ENCODE assay signal across 27 cellular contexts in the genomic region with DNA sequence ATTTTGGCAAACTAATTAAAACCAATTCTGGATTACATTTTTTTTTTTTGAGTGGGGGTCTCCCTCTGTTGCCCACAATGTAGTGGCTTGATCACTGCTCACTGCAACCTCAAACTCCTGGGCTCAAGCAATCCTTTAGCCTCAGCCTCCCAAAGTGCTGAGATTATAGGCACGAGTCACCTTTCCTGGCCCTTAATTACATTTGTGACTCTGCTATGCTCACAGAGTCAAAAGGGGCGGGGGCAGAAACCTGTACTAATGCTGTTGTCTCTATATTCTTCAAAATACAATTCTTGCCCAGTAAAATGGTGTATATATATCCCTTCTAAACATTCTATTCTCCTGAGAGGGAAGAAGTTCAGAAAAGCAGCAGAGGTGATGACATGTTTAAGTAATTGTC. TPM values are rescaled to one million over a fixed set of nuclear protein-coding genes. Genes with fewer than 3 reads are reported as not detected.
DNase-seq lines count a peak whose midpoint lies in the region; ATAC-seq and TF ChIP-seq lines count a peak whose summit lies in the region.
"Had no signal": no experiment of that assay in that cellular context is flagged by ENCODE, and none has a peak within 500 bp of the region (broad histone marks: within the 10 kb centered on the region; RNA-seq: fewer than 3 reads in every experiment).

No MANE protein-coding gene starts in this region.

- TF ChIP-seq CTCF in H9 (conservative IDR thresholded peaks at IDR 0.05) (no peak), Panc1 (IDR thresholded peaks at IDR 0.05) (no peak)

- no peaks in the 10 kb centered on the region for H3K27me3 Mint-ChIP-seq in H9 (ENCODE audit: low read depth)
- H3K27me3 Mint-ChIP-seq in activated T-cell treated with anti-CD3 and anti-CD28 coated beads, Interleukin-2, amount 50 U/mL, for 72 hours (ENCODE audit: low read depth), result no peaks in the 10 kb centered on the region
- H3K27me3 Mint-ChIP-seq: brain, type B pancreatic cell had no signal

- no TSS peak for BruUV-seq in Panc1 (replicated peaks; lab: Mats Ljungman, UMichigan)

- H3K27ac ChIP-seq in H9 (ENCODE audit: insufficient read length, low read depth, low read length) (no peak overlapping the region), Panc1 (ENCODE audit: low read length) (no peak overlapping the region)
- H3K27ac ChIP-seq: esophagus muscularis mucosa, neural progenitor cell had no signal

- H3K23me2 ChIP-seq in H9 (ENCODE audit: insufficient read length, low read depth, low read length, poor library complexity, severe bottlenecking), result no peaks in the 10 kb centered on the region

- WGBS in H9 (ENCODE audit: extremely low coverage, insufficient read length, low lambda C conversion rate), result no CpG with 5 or more reads among the region's 2 CpGs

- H3K4me1 Mint-ChIP-seq in H9, result peaks cover 28 to 31% of the 10 kb centered on the region in 2 experiments
- H3K4me1 Mint-ChIP-seq in activated T-cell treated with anti-CD3 and anti-CD28 coated beads, Interleukin-2, amount 50 U/mL, for 72 hours (ENCODE audit: low read depth), result peaks cover 20% of the 10 kb centered on the region
- H3K4me1 Mint-ChIP-seq: neural progenitor cell had no signal

- POLR2A ChIA-PET in Panc1 (lab: Charles Lee), result no interaction called here

- H3K79me2 ChIP-seq in H9 (ENCODE audit: insufficient read depth, low read length), result peaks cover 3% of the 10 kb centered on the region; the same call in 1 of the 2 replicates

- intact Hi-C loops in Panc1 (cut with micrococcal nuclease; ENCODE audit: unreplicated experiment), result no loop called here

- no peak overlapping the region for H3T11ph ChIP-seq in H9 (ENCODE audit: low read length)

- CTCF ChIA-PET in Panc1 (lab: Charles Lee), result no interaction called here

- H3K4me2 ChIP-seq in H9 (ENCODE audit: insufficient read depth, insufficient read length, low read length), result no peak overlapping the region
- H3K4me2 ChIP-seq: neural progenitor cell had no signal

- H2BK120ac ChIP-seq in H9 (ENCODE audit: low read depth, low read length, poor library complexity, severe bottlenecking), result no peak overlapping the region

- H3K4me3 ChIP-seq in Panc1 (ENCODE audit: low read depth in 2 of 2, low read length in 2 of 2), result no peak overlapping the region
- H3K4me3 ChIP-seq: esophagus muscularis mucosa, K562, neural progenitor cell had no signal

- no peak overlapping the region for H4K8ac ChIP-seq in H9 (replicated peaks; ENCODE audit: insufficient read length, low read depth, low read length)

- H3K56ac ChIP-seq in H9 (ENCODE audit: insufficient read length, low read depth, low read length), result no peak overlapping the region

- H3K27ac Mint-ChIP-seq in H9, result peak overlapping the region in 2 of 3 experiments; percentile 36 to 70; a peak in 1 of 7 replicates
- no peak overlapping the region for H3K27ac Mint-ChIP-seq in activated T-cell treated with anti-CD3 and anti-CD28 coated beads, Interleukin-2, amount 50 U/mL, for 72 hours
- H3K27ac Mint-ChIP-seq: brain; CD8-positive, alpha-beta T cell; neural progenitor cell; type B pancreatic cell; WTC11 had no signal

- no peak overlapping the region for H2AFZ ChIP-seq in H9 (ENCODE audit: low read length)
- H2AFZ ChIP-seq: neural progenitor cell had no signal

- H3K4me1 ChIP-seq in H9 (ENCODE audit: insufficient read depth, low read length) (no peaks in the 10 kb centered on the region), Panc1 (ENCODE audit: control insufficient read depth, insufficient read depth, low read length) (no peaks in the 10 kb centered on the region)

- no peak overlapping the region for H2BK5ac ChIP-seq in H9 (ENCODE audit: insufficient read length, low read length)

- no peak overlapping the region for H2BK12ac ChIP-seq in H9 (ENCODE audit: insufficient read length, low read depth, low read length)

- DNase-seq in NCI-H82 (lab: John Stamatoyannopoulos, UW) (peak; percentile 54), NCI-H82 treated with DMSO at 0.1 percent for 48 hours (lab: John Stamatoyannopoulos, UW; ENCODE audit: unreplicated experiment) (no peak), H9 (no peak), Panc1 (ENCODE audit: low read depth, low spot score) (no peak), islet precursor cell (peak; percentile 66), mesenteric fat pad (ENCODE audit: low spot score) (no peak), NCI-H2196 treated with DMSO at 0.1 percent for 48 hours (lab: John Stamatoyannopoulos, UW; ENCODE audit: unreplicated experiment) (no peak)
- no peak for DNase-seq in activated T-cell treated with anti-CD3 and anti-CD28 coated beads, Interleukin-2, amount 50 U/mL, for 72 hours
- DNase-seq: 8988T; activated CD4-positive, alpha-beta T cell treated with anti-CD3 and anti-CD28 coated beads, Interleukin-2, amount 50 U/mL, for 48 hours; activated effector memory CD4-positive, alpha-beta T cell treated with anti-CD3 and anti-CD28 coated beads, Interleukin-2, amount 50 U/mL, for 16 hours; AML-193; CD8-positive, alpha-beta T cell; effector CD8-positive, alpha-beta T cell; hippocampal formation; MV-4-11; NCI-H1694; NCI-H774; Right ventricle myocardium superior; stimulated activated CD4-positive, alpha-beta T cell treated with anti-CD3 and anti-CD28 coated beads, Interleukin-15, amount 100 ng/mL, for 24 hours; T1000 had no signal

- no peaks in the 10 kb centered on the region for H4K20me1 ChIP-seq in H9 (ENCODE audit: control insufficient read depth, insufficient read depth, insufficient read length)

- no peak overlapping the region for H3K18ac ChIP-seq in H9 (ENCODE audit: insufficient read length, low read depth, low read length)

- no peaks in the 10 kb centered on the region for H3K9me3 ChIP-seq in H9 (ENCODE audit: control insufficient read depth, low read depth, low read length)
- H3K9me3 ChIP-seq in Panc1 (ENCODE audit: control insufficient read depth, insufficient read depth, low read depth, low read length), result no peaks in the 10 kb centered on the region
- H3K9me3 ChIP-seq: esophagus muscularis mucosa had no signal

- no peaks in the 10 kb centered on the region for H3K36me3 ChIP-seq in Panc1 (ENCODE audit: control insufficient read depth, insufficient read depth, low read length)
- H3K36me3 ChIP-seq: esophagus muscularis mucosa, neural progenitor cell had no signal

- H3K9me3 Mint-ChIP-seq in H9, result no peaks in the 10 kb centered on the region
- no peaks in the 10 kb centered on the region for H3K9me3 Mint-ChIP-seq in activated T-cell treated with anti-CD3 and anti-CD28 coated beads, Interleukin-2, amount 50 U/mL, for 72 hours
- H3K9me3 Mint-ChIP-seq: CD8-positive, alpha-beta T cell; type B pancreatic cell; WTC11 had no signal

- no peak overlapping the region for H2AK5ac ChIP-seq in H9 (ENCODE audit: insufficient read length, low read length)

- in situ Hi-C loops in Panc1 (cut with HindIII; ENCODE audit: low pct_unique_long_range_greater_than_20kb, low sequenced_read_pairs), result no loop called here

- no peak overlapping the region for H2BK20ac ChIP-seq in H9 (ENCODE audit: low read depth, low read length, poor library complexity, severe bottlenecking)

- H3K23ac ChIP-seq in H9 (ENCODE audit: insufficient read length, low read depth, low read length), result no peak overlapping the region

- no peak overlapping the region for H2BK15ac ChIP-seq in H9 (ENCODE audit: low read depth, low read length)

- H3K9ac ChIP-seq in H9 (ENCODE audit: extremely low read depth, insufficient read length, low read length), result no peak overlapping the region
- H3K9ac ChIP-seq: neural progenitor cell had no signal

- H3K36me3 Mint-ChIP-seq in H9 (ENCODE audit: insufficient read depth in 1 of 3, low read depth in 3 of 3), result peaks cover 4 to 10% (median 7%) of the 10 kb centered on the region in 3 experiments; a peak in 5 of 7 replicates
- no peaks in the 10 kb centered on the region for H3K36me3 Mint-ChIP-seq in activated T-cell treated with anti-CD3 and anti-CD28 coated beads, Interleukin-2, amount 50 U/mL, for 72 hours (ENCODE audit: insufficient read depth in 2 of 2)

- no peak overlapping the region for H3K4me3 Mint-ChIP-seq in H9
- H3K4me3 Mint-ChIP-seq in activated T-cell treated with anti-CD3 and anti-CD28 coated beads, Interleukin-2, amount 50 U/mL, for 72 hours, result no peak overlapping the region
- H3K4me3 Mint-ChIP-seq: brain; CD8-positive, alpha-beta T cell; neural progenitor cell; type B pancreatic cell; WTC11 had no signal

- H3K14ac ChIP-seq in H9 (ENCODE audit: insufficient read depth, low read length), result no peak overlapping the region

- H4K91ac ChIP-seq in H9 (ENCODE audit: insufficient read length, low read depth, low read length), result no peak overlapping the region

- H3K79me1 ChIP-seq in H9 (ENCODE audit: insufficient read depth, low read depth, low read length, poor library complexity, severe bottlenecking), result peaks cover 6% of the 10 kb centered on the region

- no peak overlapping the region for H3K4ac ChIP-seq in H9 (ENCODE audit: low read depth, low read length)

- H4K5ac ChIP-seq in H9 (ENCODE audit: insufficient read length, low read depth, low read length), result no peak overlapping the region

- peak; percentile 65; the same call in 1 of the 2 replicates for ATAC-seq in Panc1
- no peak for ATAC-seq in activated T-cell treated with anti-CD3 and anti-CD28 coated beads, Interleukin-2, amount 50 U/mL, for 72 hours (replicated peaks in 1 of 2)
- ATAC-seq: CD8-positive, alpha-beta T cell; K562; WTC11 had no signal

- H3K27me3 ChIP-seq in H9 (ENCODE audit: insufficient read depth, low read length), result no peaks in the 10 kb centered on the region
- no peaks in the 10 kb centered on the region for H3K27me3 ChIP-seq in Panc1 (ENCODE audit: control insufficient read depth, insufficient read depth, low read length)
- H3K27me3 ChIP-seq: esophagus muscularis mucosa, neural progenitor cell had no signal

RNA-seq across cellular contexts. Expression of a gene that starts 23.2 kb away (rescaled TPM):
- total RNA-seq in H9 (2021) (63.3 and 63.8 TPM in 2 replicates), Panc1 (2021; ENCODE audit: unreplicated experiment) (21.8 TPM), mesenteric fat pad (35.1 TPM)
- polyA plus RNA-seq in Panc1 (2012; ENCODE audit: insufficient read length), result 15.3 TPM
- total RNA-seq in activated T-cell treated with anti-CD3 and anti-CD28 coated beads, Interleukin-2, amount 50 U/mL, for 72 hours, result 10 to 100 TPM; 20.2 to 28.5 TPM

RNA-seq across cellular contexts. Expression of a gene that starts 43.0 kb away (rescaled TPM):
- total RNA-seq in H9 (2021), result not detected in 2 replicates
- 2.3 TPM for total RNA-seq in Panc1 (2021; ENCODE audit: unreplicated experiment)
- 2.2 TPM for polyA plus RNA-seq in Panc1 (2012; ENCODE audit: insufficient read length)
- total RNA-seq in mesenteric fat pad, result 5.6 TPM
- total RNA-seq in activated T-cell treated with anti-CD3 and anti-CD28 coated beads, Interleukin-2, amount 50 U/mL, for 72 hours, result under 1 TPM; 0.35 to 0.70 TPM
- total RNA-seq: K562 had no signal

Comparison
In these comparisons a context has a peak if more than half of its experiments do, and no peak if none do; other contexts are left out.
1. DNase-seq: peak in NCI-H82 (single experiment) and islet precursor cell (single experiment); none in NCI-H82 treated with DMSO at 0.1 percent for 48 hours (single experiment), H9 (single experiment), Panc1 (single experiment), mesenteric fat pad (single experiment), NCI-H2196 treated with DMSO at 0.1 percent for 48 hours (single experiment) and activated T-cell treated with anti-CD3 and anti-CD28 coated beads, Interleukin-2, amount 50 U/mL, for 72 hours (0 of 2).